Comparison of ENCODE assay signal across 9 cellular contexts in the genomic region with DNA sequence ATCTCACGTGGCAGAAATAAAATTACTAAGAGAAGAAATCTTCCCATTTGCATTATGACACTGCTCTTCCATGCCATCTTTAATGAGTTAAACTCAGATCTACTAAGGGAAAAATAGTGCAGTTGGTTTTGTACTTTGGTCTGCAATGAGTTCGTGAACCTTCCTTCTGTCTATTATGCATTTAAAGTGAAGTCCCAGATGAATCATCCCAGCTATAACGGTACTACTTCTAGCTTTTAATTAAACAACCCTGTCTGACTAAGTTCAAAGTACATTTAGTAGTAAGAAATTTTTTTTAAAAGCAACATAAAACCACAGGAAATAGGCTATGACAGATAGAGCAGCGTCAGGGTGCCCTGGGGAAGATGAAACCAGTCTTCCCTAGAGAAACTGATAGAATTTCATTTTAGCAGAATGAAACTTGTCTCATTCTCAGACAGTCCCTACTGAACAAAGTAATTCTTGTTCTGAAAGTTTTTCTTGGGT. TPM values are rescaled to one million over a fixed set of nuclear protein-coding genes. Genes with fewer than 3 reads are reported as not detected.
DNase-seq lines count a peak whose midpoint lies in the region; ATAC-seq and TF ChIP-seq lines count a peak whose summit lies in the region.
"Had no signal": no experiment of that assay in that cellular context is flagged by ENCODE, and none has a peak within 500 bp of the region (broad histone marks: within the 10 kb centered on the region; RNA-seq: fewer than 3 reads in every experiment).

No MANE protein-coding gene starts in this region.

- POLR2A ChIA-PET in BJ (lab: Charles Lee): interaction anchor here (0.7 kb wide), 2 partner anchors 65 to 638 kb away, joined by 3 read pairs; no protein-coding TSS in a partner anchor

- H3K27ac Mint-ChIP-seq in stimulated activated naive CD8-positive, alpha-beta T cell treated with anti-CD3 and anti-CD28 coated beads, Interleukin-15, amount 100 ng/mL, for 72 hours: peak overlapping the region; percentile 0 to 10

- peak; percentile 73 for DNase-seq in BJ (ENCODE audit: low read depth)
- peak; percentile 54 for DNase-seq in H4 (ENCODE audit: low spot score)
- DNase-seq in T-helper 9 cell: peak; percentile 31
- peak; percentile 63 for DNase-seq in epithelial cell of esophagus (ENCODE audit: low read depth)
- peak; percentile 27 to 64 for DNase-seq in stimulated activated naive CD8-positive, alpha-beta T cell treated with anti-CD3 and anti-CD28 coated beads, Interleukin-15, amount 100 ng/mL, for 72 hours
- DNase-seq in NCI-H345 treated with DMSO at 0.1 percent for 48 hours (lab: John Stamatoyannopoulos, UW; ENCODE audit: unreplicated experiment): no peak

- CTCF ChIA-PET in BJ (lab: Yijun Ruan, JAX): no interaction called here

- ATAC-seq in stimulated activated naive CD8-positive, alpha-beta T cell treated with anti-CD3 and anti-CD28 coated beads, Interleukin-15, amount 100 ng/mL, for 72 hours: peak; percentile 98
- ATAC-seq in HG03469 (IDR thresholded peaks at IDR 0.05; ENCODE audit: unreplicated experiment): no peak
- no peak for ATAC-seq in GM21528 (IDR thresholded peaks at IDR 0.05; ENCODE audit: low FRiP score, unreplicated experiment)

- peaks cover 66% of the 10 kb centered on the region for H3K4me1 Mint-ChIP-seq in stimulated activated naive CD8-positive, alpha-beta T cell treated with anti-CD3 and anti-CD28 coated beads, Interleukin-15, amount 100 ng/mL, for 72 hours

- peak overlapping the region; percentile 48 to 72 for H3K4me3 Mint-ChIP-seq in stimulated activated naive CD8-positive, alpha-beta T cell treated with anti-CD3 and anti-CD28 coated beads, Interleukin-15, amount 100 ng/mL, for 72 hours

- no peaks in the 10 kb centered on the region for H3K27me3 ChIP-seq in BJ (ENCODE audit: control insufficient read depth, insufficient read depth, low read length)

- no peak overlapping the region for H3K4me3 ChIP-seq in BJ (ENCODE audit: low read depth, low read length)
- H3K4me3 ChIP-seq in epithelial cell of esophagus (ENCODE audit: low read length): no peak overlapping the region

- no peaks in the 10 kb centered on the region for H3K9me3 Mint-ChIP-seq in stimulated activated naive CD8-positive, alpha-beta T cell treated with anti-CD3 and anti-CD28 coated beads, Interleukin-15, amount 100 ng/mL, for 72 hours

- H3K36me3 ChIP-seq in BJ (ENCODE audit: control insufficient read depth, insufficient read depth, low read length): no peaks in the 10 kb centered on the region

- no peaks in the 10 kb centered on the region for H3K27me3 Mint-ChIP-seq in stimulated activated naive CD8-positive, alpha-beta T cell treated with anti-CD3 and anti-CD28 coated beads, Interleukin-15, amount 100 ng/mL, for 72 hours

- TF ChIP-seq CTCF in BJ (IDR thresholded peaks at IDR 0.05; ENCODE audit: insufficient read depth, low read depth, low read length) (no peak), epithelial cell of esophagus (IDR thresholded peaks at IDR 0.05; ENCODE audit: insufficient read depth, low read depth, low read length, missing control alignments) (no peak)

RNA-seq across cellular contexts. Expression of gene TMIGD1, which starts 1.8 kb away (rescaled TPM):
- not detected in 2 replicates for polyA plus RNA-seq in BJ (2011; rRNA removed)
- polyA minus RNA-seq in BJ (2011; rRNA and poly(A)+ RNA removed): not detected in 2 replicates
- total RNA-seq in H4 (2014; rRNA removed; shearing (Covaris generic)): not detected in 2 replicates
- total RNA-seq: subcutaneous adipose tissue had no signal

RNA-seq across cellular contexts. Expression of gene BLMH, which starts 40.4 kb away (rescaled TPM):
- 10.7 and 13.9 TPM in 2 replicates for polyA plus RNA-seq in BJ (2011; rRNA removed)
- polyA minus RNA-seq in BJ (2011; rRNA and poly(A)+ RNA removed): 8.2 and 12.8 TPM in 2 replicates
- total RNA-seq in H4 (2014; rRNA removed; shearing (Covaris generic)): 32.9 and 48.8 TPM in 2 replicates

RNA-seq across cellular contexts. Expression of gene CPD, which starts 46.6 kb away (rescaled TPM):
- polyA plus RNA-seq in BJ (2011; rRNA removed): 65.4 and 78.5 TPM in 2 replicates
- polyA minus RNA-seq in BJ (2011; rRNA and poly(A)+ RNA removed): 57.2 and 59.8 TPM in 2 replicates
- total RNA-seq in H4 (2014; rRNA removed; shearing (Covaris generic)): 37.9 and 40.8 TPM in 2 replicates
